17 cellular contexts compared by ENCODE assay signal in genomic region chr10:48884337-48885045, GRCh38. TPM values are rescaled to one million over a fixed set of nuclear protein-coding genes. Genes with fewer than 3 reads are reported as not detected.
A peak's percentile ranks its signal among the peaks of the same experiment; 100 is the strongest.
DNase-seq lines count a peak whose midpoint lies in the region; ATAC-seq, FAIRE-seq and TF ChIP-seq lines count a peak whose summit lies in the region.
"Had no signal": no experiment of that assay in that cellular context is flagged by ENCODE, and none has a peak within 500 bp of the region (broad histone marks: within the 10 kb centered on the region; RNA-seq: fewer than 3 reads in every experiment).

No MANE protein-coding gene starts in this region.

- H2BK120ac ChIP-seq in H1 (replicated peaks; ENCODE audit: low read depth, low read length) = no peak overlapping the region

- no peak overlapping the region for H2BK5ac ChIP-seq in H1 (ENCODE audit: low read depth, low read length)

- peak overlapping the region in 4 of 6 donors; percentile 21 to 75 (median 63) for H3K27ac Mint-ChIP-seq in naive B cell
- H3K27ac Mint-ChIP-seq: CD4-positive, alpha-beta memory T cell had no signal

- CTCF ChIA-PET in H1 (lab: Charles Lee; ENCODE audit: partially characterized antibody) = interaction anchor here (0.7 to 3.3 kb wide), 16 partner anchors 8 to 628 kb away, joined by 3 to 14 read pairs (median 4); no protein-coding TSS in a partner anchor

- H2AFZ ChIP-seq in H1 (ENCODE audit: low read length) = no peak overlapping the region

- H3K79me2 ChIP-seq in H1 (ENCODE audit: control insufficient read depth in 1 of 2, insufficient read depth in 2 of 2, low read length in 2 of 2) = no peaks in the 10 kb centered on the region

- H3K27me3 Mint-ChIP-seq in naive B cell = no peaks in the 10 kb centered on the region

- TF ChIP-seq RAD21 in H1 (IDR thresholded peaks at IDR 0.05 in 1 of 2, conservative IDR thresholded peaks at IDR 0.05 in 1 of 2; ENCODE audit: low read depth in 2 of 2, low read length in 2 of 2) = no peak

- no peak overlapping the region for H3K23ac ChIP-seq in H1 (ENCODE audit: insufficient read length)

- no peak overlapping the region for H4K91ac ChIP-seq in H1 (replicated peaks; ENCODE audit: insufficient read length, low read length)

- H4K8ac ChIP-seq in H1 (ENCODE audit: extremely low read depth, insufficient read depth, low read length) = no peak overlapping the region

- POLR2A ChIA-PET in H1 (lab: Charles Lee; ENCODE audit: partially characterized antibody) = no interaction called here

- DNase-seq in GM12891 (ENCODE audit: insufficient read length, low spot score) (no peak), H1 (ENCODE audit: low read depth in 1 of 2, low spot score in 2 of 2) (peak in 1 of 2 experiments; percentile 11), naive B cell (no peak), posterior cingulate gyrus (no peak), NCI-H748 (lab: John Stamatoyannopoulos, UW; ENCODE audit: unreplicated experiment) (no peak), prostate gland (ENCODE audit: low spot score) (no peak)
- DNase-seq: AML-193; CD4-positive, alpha-beta memory T cell; DMS153; DMS79; GDM1; GOT3; H9 had no signal

- H3K4me1 ChIP-seq in H1 (replicated peaks in 1 of 4; ENCODE audit: control insufficient read depth in 3 of 4, insufficient read depth in 4 of 4, low read length in 3 of 4) = peaks cover 0 to 2% (median 0%) of the 10 kb centered on the region in 4 experiments; a peak in 1 of 7 replicates
- no peaks in the 10 kb centered on the region for H3K4me1 ChIP-seq in prostate gland (replicated peaks)
- H3K4me1 ChIP-seq: BLaER1 had no signal

- H3K18ac ChIP-seq in H1 (ENCODE audit: extremely low read depth, low read length) = no peak overlapping the region

- H3K27me3 ChIP-seq in H1 (replicated peaks in 1 of 4; ENCODE audit: control insufficient read depth in 3 of 4, extremely low read depth in 1 of 4, insufficient read depth in 3 of 4, low read length in 3 of 4) = no peaks in the 10 kb centered on the region
- H3K27me3 ChIP-seq in prostate gland (replicated peaks; ENCODE audit: insufficient read depth) = no peaks in the 10 kb centered on the region
- H3K27me3 ChIP-seq: BLaER1 had no signal

- TF ChIP-seq EP300 in H1 (IDR thresholded peaks at IDR 0.05; ENCODE audit: borderline replicate concordance in 1 of 2, low read depth in 2 of 2, low read length in 2 of 2) = no peak

- no peak overlapping the region for H2BK15ac ChIP-seq in H1 (ENCODE audit: low read length)

- no peak overlapping the region for H3K27ac ChIP-seq in H1 (ENCODE audit: low read depth, low read length)
- H3K27ac ChIP-seq in prostate gland = no peak overlapping the region
- H3K27ac ChIP-seq: BLaER1 had no signal

- no peaks in the 10 kb centered on the region for H3K23me2 ChIP-seq in H1 (ENCODE audit: low read depth, low read length)

- TF ChIP-seq CTCF in H1 (IDR thresholded peaks at IDR 0.05; ENCODE audit: control extremely low read depth in 1 of 3, insufficient read depth in 1 of 3, low read depth in 1 of 3, low read length in 3 of 3) (no peak), prostate gland (IDR thresholded peaks at IDR 0.05) (no peak)

- ATAC-seq in naive B cell (ENCODE audit: low read depth in 2 of 2) = no peak

- no peaks in the 10 kb centered on the region for H4K20me1 ChIP-seq in H1 (replicated peaks in 1 of 2; ENCODE audit: control insufficient read depth in 1 of 2, insufficient read depth in 2 of 2, low read length in 2 of 2)
- H4K20me1 ChIP-seq: BLaER1 had no signal

- intact Hi-C loops in posterior cingulate gyrus (cut with DNase I) (no loop called here), prostate gland (cut with DNase I) (no loop called here)

- H3K4ac ChIP-seq in H1 (replicated peaks; ENCODE audit: insufficient read length, low read depth, low read length) = no peak overlapping the region

- WGBS in H1 (ENCODE audit: extremely low coverage in 1 of 2, insufficient coverage in 1 of 2, insufficient read length in 1 of 2, insufficient replicate concordance in 2 of 2, low coverage in 1 of 2, low lambda C conversion rate in 2 of 2, missing lambda C conversion rate in 1 of 2), 2 experiments = 88% methylated on average over 8 of the region's 8 CpGs; no CpG with 5 or more reads in 1 of the 2 experiments
- WGBS in prostate gland = 85% methylated on average over 8 of the region's 8 CpGs

- peaks cover 23 to 62% of the 10 kb centered on the region in 2 donors for H3K36me3 Mint-ChIP-seq in naive B cell
- H3K36me3 Mint-ChIP-seq: CD4-positive, alpha-beta memory T cell had no signal

- peaks cover 2 to 16% (median 6%) of the 10 kb centered on the region in 3 donors for H3K4me1 Mint-ChIP-seq in naive B cell
- H3K4me1 Mint-ChIP-seq: CD4-positive, alpha-beta memory T cell had no signal

- no peak overlapping the region for H2BK12ac ChIP-seq in H1 (ENCODE audit: low read depth, low read length)

- H3K36me3 ChIP-seq in H1 (ENCODE audit: control insufficient read depth in 2 of 4, insufficient read depth in 4 of 4, low read length in 3 of 4) (no peaks in the 10 kb centered on the region), prostate gland (no peaks in the 10 kb centered on the region)
- H3K36me3 ChIP-seq: BLaER1 had no signal

- H3K9me3 ChIP-seq in H1 (ENCODE audit: insufficient read depth in 2 of 2, low read depth in 1 of 2, low read length in 1 of 2) = no peaks in the 10 kb centered on the region
- H3K9me3 ChIP-seq in prostate gland = no peaks in the 10 kb centered on the region
- H3K9me3 ChIP-seq: BLaER1 had no signal

- peak; percentile 31 for FAIRE-seq in GM12891 (lab: Jason Lieb, UNC)
- no peak for FAIRE-seq in H1 (lab: Jason Lieb, UNC)
- FAIRE-seq: A204.1 had no signal

- peaks cover 0 to 2% (median 0%) of the 10 kb centered on the region in 7 donors for H3K9me3 Mint-ChIP-seq in naive B cell
- H3K9me3 Mint-ChIP-seq: CD4-positive, alpha-beta memory T cell had no signal

- H3K4me2 ChIP-seq in H1 (ENCODE audit: insufficient read depth in 1 of 2, low read depth in 2 of 2, low read length in 2 of 2) = no peak overlapping the region
- H3K4me2 ChIP-seq: BLaER1 had no signal

- H3K4me3 ChIP-seq in H1 (ENCODE audit: extremely low read depth in 1 of 4, insufficient read depth in 2 of 4, low read depth in 3 of 4, low read length in 4 of 4) = no peak overlapping the region
- no peak overlapping the region for H3K4me3 ChIP-seq in prostate gland
- H3K4me3 ChIP-seq: BLaER1 had no signal

- TF ChIP-seq POLR2A in GM12891 (IDR thresholded peaks at IDR 0.05; ENCODE audit: low read depth, low read length) (no peak), H1 (IDR thresholded peaks at IDR 0.05; ENCODE audit: control extremely low read depth in 1 of 2, low read depth in 2 of 2, low read length in 2 of 2) (no peak), prostate gland (IDR thresholded peaks at IDR 0.05) (no peak)

- H3K9ac ChIP-seq in H1 (replicated peaks in 1 of 4; ENCODE audit: extremely low read depth in 1 of 4, low read depth in 3 of 4, low read length in 3 of 4) = no peak overlapping the region
- H3K9ac ChIP-seq: BLaER1 had no signal

- H4K5ac ChIP-seq in H1 (ENCODE audit: insufficient read length, low read depth, low read length) = no peak overlapping the region

- no peak overlapping the region for H3K56ac ChIP-seq in H1 (replicated peaks; ENCODE audit: insufficient read length, low read depth, low read length)

- H2BK20ac ChIP-seq in H1 (ENCODE audit: low read length) = no peak overlapping the region

- H2AK5ac ChIP-seq in H1 (ENCODE audit: low read depth, low read length) = peak overlapping the region; percentile 61; the same call in 1 of the 2 replicates

- H3K79me1 ChIP-seq in H1 (ENCODE audit: low read depth, low read length) = no peaks in the 10 kb centered on the region

- H3K4me3 Mint-ChIP-seq in naive B cell = no peak overlapping the region
- H3K4me3 Mint-ChIP-seq: CD14-positive monocyte; CD4-positive, alpha-beta memory T cell; H9 had no signal

- H3K14ac ChIP-seq in H1 (ENCODE audit: insufficient read length) = no peak overlapping the region

TF ChIP-seq in GM12891, 5 proteins besides CTCF, POLR2A, EP300 and RAD21:
- no peak for TF ChIP-seq POLR2AphosphoS5 (IDR thresholded peaks at IDR 0.05; ENCODE audit: low read depth, low read length)
- TF ChIP-seq SPI1 (IDR thresholded peaks at IDR 0.05; ENCODE audit: low read depth, low read length) = no peak
- TF ChIP-seq PAX5 (IDR thresholded peaks at IDR 0.05; ENCODE audit: insufficient read depth, low read length, severe bottlenecking) = no peak
- TF ChIP-seq POU2F2 (IDR thresholded peaks at IDR 0.05; ENCODE audit: low read depth, low read length) = no peak
- TF ChIP-seq TAF1 (IDR thresholded peaks at IDR 0.05; ENCODE audit: low read depth, low read length) = no peak
TF ChIP-seq in GM12891: peak in this region for 0.

TF ChIP-seq in H1, 55 proteins besides CTCF, POLR2A, EP300 and RAD21 (continues in another document):
- TF ChIP-seq RFX5 (IDR thresholded peaks at IDR 0.05; ENCODE audit: borderline replicate concordance, low read depth, low read length) = no peak
- TF ChIP-seq USF2 (IDR thresholded peaks at IDR 0.05; ENCODE audit: low read length) = no peak
- no peak for TF ChIP-seq RBBP5 (IDR thresholded peaks at IDR 0.05; ENCODE audit: borderline replicate concordance, low read depth, low read length)
- no peak for TF ChIP-seq CHD2 (IDR thresholded peaks at IDR 0.05; ENCODE audit: low read length)

RNA-seq across cellular contexts. Expression of gene LRRC18, which starts 55.1 kb away (rescaled TPM):
- not detected for polyA plus RNA-seq in GM12891 (2012; ENCODE audit: low read depth, missing spikeins)
- total RNA-seq in H1 (2021; fragmentation: NEBNext Ultra II Directional; extraction: Animal tissue kit (Norgen Biotek cat#: 25700)) = not detected in 2 replicates
- polyA plus RNA-seq in H1 (2011; rRNA removed) = not detected in 2 replicates
- not detected for polyA plus RNA-seq in H1 (2011; cell fraction: cytosol; rRNA removed)
- polyA plus RNA-seq in H1 (2011; cell fraction: nucleus; rRNA removed) = not detected
- polyA plus RNA-seq in H1 (2012, experiment 1 of 2) = not detected in 4 replicates
- not detected for polyA plus RNA-seq in H1 (2012, experiment 2 of 2)
- not detected for polyA plus RNA-seq in H1 (2013, experiment 1 of 2)
- polyA plus RNA-seq in H1 (2013, experiment 2 of 2) = not detected
- not detected in 2 replicates for polyA minus RNA-seq in H1 (2011; rRNA and poly(A)+ RNA removed)
- not detected for polyA minus RNA-seq in H1 (2011; cell fraction: cytosol; rRNA and poly(A)+ RNA removed)
- polyA minus RNA-seq in H1 (2011; cell fraction: nucleus; rRNA and poly(A)+ RNA removed) = not detected
- 1 to 10 TPM in 3 of 6 donors, under 1 TPM in 2, not detected in 1; 0.35 to 2.0 (median 1.1) TPM for polyA plus RNA-seq in naive B cell (ENCODE audit: low read depth in 6 of 6)
- 1 to 10 TPM in 1 of 2 donors, not detected in 1; 2.6 TPM for total RNA-seq in prostate gland
- total RNA-seq: CD4-positive, alpha-beta memory T cell; Daoy; H9 had no signal
- polyA plus RNA-seq: CD14-positive monocyte; CD4-positive, alpha-beta memory T cell had no signal
